In the genomic region with DNA sequence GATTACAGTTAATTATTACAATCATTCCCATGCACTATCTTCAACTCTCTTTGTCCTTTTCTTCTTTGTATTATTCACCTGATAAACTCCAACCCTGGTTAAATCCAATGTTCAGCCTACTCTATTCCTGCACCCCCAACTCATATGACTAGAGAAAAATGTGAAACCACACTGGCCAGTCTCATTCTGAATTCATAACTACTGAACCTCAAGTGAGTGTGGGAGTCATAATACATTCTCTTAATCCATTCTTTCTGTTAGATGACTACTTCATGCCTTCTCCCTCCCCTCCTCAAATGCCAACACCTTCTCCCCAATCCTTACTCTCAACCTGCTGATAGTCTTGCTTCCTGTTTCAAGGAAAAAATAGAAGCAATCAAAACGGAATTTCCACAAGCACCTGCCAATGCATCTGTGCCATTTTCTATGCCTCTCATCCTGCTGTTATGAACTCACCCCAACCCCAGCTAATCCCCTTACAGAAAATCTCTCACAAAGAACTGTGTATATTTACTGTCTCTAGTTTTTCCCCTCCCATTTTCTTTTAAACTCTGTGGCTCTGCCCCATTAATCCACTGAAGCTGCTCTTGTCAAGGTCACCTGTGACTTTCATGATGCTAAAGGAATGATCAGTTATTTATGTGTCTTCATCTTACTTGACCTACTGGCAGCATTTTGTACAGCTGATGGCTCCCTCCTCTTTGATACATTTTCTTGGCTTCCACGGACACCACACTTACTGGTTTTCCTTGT, we compare ENCODE assay signal across 1 cellular context.
TF ChIP-seq lines count a peak whose summit lies in the region.

No MANE protein-coding gene starts in this region.

TF ChIP-seq in H1, 55 proteins besides CTCF, POLR2A, EP300 and RAD21:
- TF ChIP-seq CHD2 (IDR thresholded peaks at IDR 0.05; ENCODE audit: low read length) = no peak
- no peak for TF ChIP-seq HDAC2 (IDR thresholded peaks at IDR 0.05; ENCODE audit: borderline replicate concordance in 1 of 2, low read depth in 2 of 2, low read length in 2 of 2)
- TF ChIP-seq SIX5 (IDR thresholded peaks at IDR 0.05; ENCODE audit: low read depth, low read length) = no peak
- no peak for TF ChIP-seq SIRT6 (IDR thresholded peaks at IDR 0.05; ENCODE audit: low read length)
- no peak for TF ChIP-seq POU5F1 (IDR thresholded peaks at IDR 0.05; ENCODE audit: low read depth, low read length)
- TF ChIP-seq RNF2 (IDR thresholded peaks at IDR 0.05; ENCODE audit: borderline replicate concordance, low read depth, low read length, missing control alignments, poor library complexity, severe bottlenecking) = no peak
- TF ChIP-seq BACH1 (IDR thresholded peaks at IDR 0.05; ENCODE audit: low read length) = no peak
- no peak for TF ChIP-seq KDM4A (IDR thresholded peaks at IDR 0.05; ENCODE audit: low read depth, low read length, severe bottlenecking)
- TF ChIP-seq CTBP2 (IDR thresholded peaks at IDR 0.05; ENCODE audit: borderline replicate concordance, insufficient read depth, insufficient read length, low read length) = no peak
- TF ChIP-seq GABPA (IDR thresholded peaks at IDR 0.05; ENCODE audit: borderline replicate concordance, insufficient read depth, low read length) = no peak
- no peak for TF ChIP-seq YY1 (IDR thresholded peaks at IDR 0.05; ENCODE audit: low read depth, low read length)
- no peak for TF ChIP-seq NRF1 (IDR thresholded peaks at IDR 0.05; ENCODE audit: low read depth, low read length)
- TF ChIP-seq CHD1 (IDR thresholded peaks at IDR 0.05; ENCODE audit: low read depth, low read length) = no peak
- no peak for TF ChIP-seq RBBP5 (IDR thresholded peaks at IDR 0.05; ENCODE audit: borderline replicate concordance, low read depth, low read length)
